ENCODE assay signal across 8 cellular contexts in the genomic region with DNA sequence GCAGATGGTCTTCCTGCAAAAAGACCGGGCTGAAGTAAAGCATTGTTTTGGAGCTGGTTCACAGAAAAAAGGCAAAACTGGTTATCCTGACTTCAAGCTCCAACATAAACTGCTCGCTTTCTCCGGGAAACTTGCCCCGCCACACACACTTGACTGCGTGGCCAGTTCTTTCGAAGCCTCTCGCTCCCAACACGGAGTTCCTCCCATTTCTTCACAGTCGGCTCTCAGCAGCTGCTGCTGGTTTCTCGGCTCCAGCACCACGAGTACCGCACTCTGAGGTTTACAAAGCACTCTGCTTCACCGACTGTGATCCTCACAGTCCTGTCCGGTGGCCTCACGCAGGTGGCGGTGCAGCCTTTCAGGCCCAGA. TPM values are rescaled to one million over a fixed set of nuclear protein-coding genes. Genes with fewer than 3 reads are reported as not detected.
DNase-seq lines count a peak whose midpoint lies in the region; ATAC-seq lines count a peak whose summit lies in the region.

No MANE protein-coding gene starts in this region.

- H3K36me3 ChIP-seq in CD4-positive, alpha-beta memory T cell (ENCODE audit: insufficient read depth, low read length), result peaks cover 22% of the 10 kb centered on the region
- H3K36me3 ChIP-seq in iPS-20b (ENCODE audit: insufficient read depth, low read depth, low read length), result peaks cover 56% of the 10 kb centered on the region

- no peak for DNase-seq in CD4-positive, alpha-beta memory T cell
- DNase-seq in substantia nigra (lab: John Stamatoyannopoulos, UW) (peak in 5 of 49 donors; percentile 39 to 76 (median 68)), GF-D8 (lab: John Stamatoyannopoulos, UW) (no peak)
- no peak for DNase-seq in activated effector memory CD4-positive, alpha-beta T cell treated with Interleukin-2 at 50 U/mL for 16 hours

- no peaks in the 10 kb centered on the region for H3K27me3 ChIP-seq in CD4-positive, alpha-beta memory T cell (ENCODE audit: insufficient read depth, low read length)
- H3K27me3 ChIP-seq in iPS-20b (ENCODE audit: insufficient read depth, low read length), result no peaks in the 10 kb centered on the region

- intact Hi-C loops in CD4-positive, alpha-beta memory T cell (cut with micrococcal nuclease), result loop anchor here (1.0 to 10.0 kb wide), 5 partner anchors 33 to 660 kb away; a partner anchor contains a TSS

- H3K27ac Mint-ChIP-seq in CD4-positive, alpha-beta memory T cell, result peak overlapping the region; percentile 87 to 99 (median 99)

- H3K4me3 Mint-ChIP-seq in CD4-positive, alpha-beta memory T cell, result peak overlapping the region; percentile 93 to 100 (median 98)

- peaks cover 19% of the 10 kb centered on the region for H3K4me1 ChIP-seq in CD4-positive, alpha-beta memory T cell (ENCODE audit: insufficient read depth, low read length)
- H3K4me1 ChIP-seq in iPS-20b (ENCODE audit: insufficient read depth, low read length), result peaks cover 10% of the 10 kb centered on the region; the same call in 1 of the 2 replicates

- H3K4me3 ChIP-seq in CD4-positive, alpha-beta memory T cell (ENCODE audit: low read length in 2 of 2), result peak overlapping the region; percentile 84 to 98
- H3K4me3 ChIP-seq in iPS-20b (ENCODE audit: low read length), result peak overlapping the region; percentile 98

- peaks cover 11 to 29% (median 16%) of the 10 kb centered on the region in 4 donors for H3K4me1 Mint-ChIP-seq in CD4-positive, alpha-beta memory T cell

- WGBS in adipose tissue, 3 donors, result 1% methylated on average over 16 of the region's 16 CpGs

- peaks cover 17 to 27% of the 10 kb centered on the region in 2 donors for H3K36me3 Mint-ChIP-seq in CD4-positive, alpha-beta memory T cell

- POLR2A ChIA-PET in CD4-positive, alpha-beta memory T cell (lab: Charles Lee; ENCODE audit: partially characterized antibody), result interaction anchor here (0.6 to 3.4 kb wide), 14 partner anchors 8 to 672 kb away, joined by 3 to 76 read pairs (median 3); a partner anchor contains a TSS

- CTCF ChIA-PET in CD4-positive, alpha-beta memory T cell (lab: Charles Lee; ENCODE audit: partially characterized antibody), result interaction anchor here (0.9 to 3.8 kb wide), 6 partner anchors 21 to 278 kb away, joined by 3 to 20 read pairs (median 3); a partner anchor contains a TSS

- H3K27ac ChIP-seq in CD4-positive, alpha-beta memory T cell (ENCODE audit: low read depth, low read length), result peak overlapping the region; percentile 95
- H3K27ac ChIP-seq in adipose tissue (ENCODE audit: low read depth, low read length) (peak overlapping the region; percentile 1), iPS-20b (ENCODE audit: low read length) (peak overlapping the region; percentile 72), substantia nigra (ENCODE audit: low read depth, low read length, poor library complexity, severe bottlenecking) (peak overlapping the region; percentile 96)

- H3K9me3 Mint-ChIP-seq in CD4-positive, alpha-beta memory T cell, result peaks cover 0 to 4% (median 0%) of the 10 kb centered on the region in 8 donors

- peak overlapping the region; percentile 98 for H3K9ac ChIP-seq in iPS-20b (ENCODE audit: low read depth, low read length)

- ATAC-seq in HG02973 (IDR thresholded peaks at IDR 0.05; ENCODE audit: unreplicated experiment) (peak; percentile 16), HG03457 (IDR thresholded peaks at IDR 0.05; ENCODE audit: unreplicated experiment) (no peak)

- no peaks in the 10 kb centered on the region for H3K9me3 ChIP-seq in CD4-positive, alpha-beta memory T cell (ENCODE audit: control insufficient read depth in 1 of 2, low read length in 2 of 2)
- no peaks in the 10 kb centered on the region for H3K9me3 ChIP-seq in iPS-20b (ENCODE audit: insufficient read depth, low read depth, low read length)

- no peaks in the 10 kb centered on the region for H3K27me3 Mint-ChIP-seq in CD4-positive, alpha-beta memory T cell

RNA-seq across cellular contexts. Expression of a gene that starts 0.2 kb away (rescaled TPM):
- 1 to 10 TPM in 1 of 2 experiments, under 1 TPM in 1; 1.00 to 1.7 TPM for total RNA-seq in CD4-positive, alpha-beta memory T cell
- 1 to 10 TPM; 2.0 TPM for polyA plus RNA-seq in CD4-positive, alpha-beta memory T cell
- polyA plus RNA-seq in adipose tissue, result 1 to 10 TPM in 2 of 3 donors, under 1 TPM in 1; 0.91 to 2.5 (median 1.1) TPM

RNA-seq across cellular contexts. Expression of a gene that starts 32.6 kb away (rescaled TPM):
- 100 to 1,000 TPM; 133 to 138 TPM for total RNA-seq in CD4-positive, alpha-beta memory T cell
- polyA plus RNA-seq in CD4-positive, alpha-beta memory T cell, result 10 to 100 TPM; 81.8 to 86.7 TPM
- polyA plus RNA-seq in adipose tissue, result 10 to 100 TPM; 27.4 to 78.2 (median 53.0) TPM

RNA-seq across cellular contexts. Expression of a gene that starts 55.4 kb away (rescaled TPM):
- not detected for total RNA-seq in CD4-positive, alpha-beta memory T cell
- polyA plus RNA-seq in CD4-positive, alpha-beta memory T cell, result not detected
- polyA plus RNA-seq in adipose tissue, result not detected

RNA-seq across cellular contexts. Expression of a gene that starts 55.9 kb away (rescaled TPM):
- total RNA-seq in CD4-positive, alpha-beta memory T cell, result 10 to 100 TPM; 35.5 to 36.8 TPM
- polyA plus RNA-seq in CD4-positive, alpha-beta memory T cell, result 10 to 100 TPM; 59.5 to 61.2 TPM
- 10 to 100 TPM; 67.1 to 83.5 (median 70.4) TPM for polyA plus RNA-seq in adipose tissue

Comparison
In these comparisons a context has a peak if more than half of its experiments do, and no peak if none do; other contexts are left out.
1. H3K27ac ChIP-seq: peak in every context shown above with its lines; median percentile 96 in substantia nigra; 95 in CD4-positive, alpha-beta memory T cell; 72 in iPS-20b; 1 in adipose tissue.